In the genomic region with DNA sequence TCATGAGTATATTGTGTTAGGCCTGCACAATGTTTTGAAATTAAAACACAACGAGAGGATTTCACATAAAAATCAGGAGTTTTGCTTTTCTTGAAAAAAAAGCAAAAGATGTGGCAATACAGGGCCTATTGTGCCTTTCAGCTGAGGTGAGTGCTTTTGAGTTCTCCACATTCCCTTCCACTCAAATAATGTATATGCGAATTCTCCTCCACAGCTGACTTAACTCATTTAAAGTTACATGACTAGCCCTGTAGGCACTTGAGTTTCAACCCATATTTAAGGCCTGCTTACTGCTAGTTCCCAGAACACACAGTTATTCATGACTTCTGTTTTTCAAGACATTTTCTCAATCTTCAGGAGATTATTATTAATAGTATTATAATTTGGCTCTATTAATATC, we compare ENCODE assay signal across 7 cellular contexts.
"Had no signal": no experiment of that assay in that cellular context is flagged by ENCODE, and none has a peak within 500 bp of the region (broad histone marks: within the 10 kb centered on the region; RNA-seq: fewer than 3 reads in every experiment).

No MANE protein-coding gene starts in this region.

- H3K27ac ChIP-seq: GM23248 had no signal

- DNase-seq: GM23248, H7, HFFc6, IMR-90, KG1 had no signal

- H3K36me3 ChIP-seq: HAP-1 had no signal

- H3K9ac ChIP-seq: GM23248 had no signal

- H3K4me1 ChIP-seq: HAP-1 had no signal

- H3K4me3 ChIP-seq: GM23248, HAP-1, K562 had no signal

- H2AFZ ChIP-seq: GM23248 had no signal
